Comparison of ENCODE assay signal across 1 cellular context in the genomic region with DNA sequence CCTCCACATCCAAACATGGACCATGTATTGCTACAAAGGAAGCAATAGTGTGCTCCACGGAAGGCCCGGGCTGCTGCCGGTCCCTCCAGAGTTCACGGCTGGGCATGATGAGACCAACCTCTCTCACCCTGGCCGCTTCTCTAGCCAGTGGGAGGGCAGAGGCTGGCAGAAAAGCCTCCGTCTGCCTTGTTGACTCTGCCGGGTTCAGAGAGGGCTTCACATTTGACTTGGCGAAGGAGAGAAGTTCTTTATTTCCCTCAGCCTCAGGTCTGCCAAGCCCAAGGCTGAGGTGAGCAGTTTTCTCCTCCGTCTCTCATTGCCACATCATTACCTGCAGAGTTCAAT.
A peak's percentile ranks its signal among the peaks of the same experiment; 100 is the strongest.
TF ChIP-seq lines count a peak whose summit lies in the region.

No MANE protein-coding gene starts in this region.

TF ChIP-seq in HepG2, 621 proteins besides CTCF, POLR2A, EP300 and RAD21 (continued from another document):
- TF ChIP-seq, protein P1, sequence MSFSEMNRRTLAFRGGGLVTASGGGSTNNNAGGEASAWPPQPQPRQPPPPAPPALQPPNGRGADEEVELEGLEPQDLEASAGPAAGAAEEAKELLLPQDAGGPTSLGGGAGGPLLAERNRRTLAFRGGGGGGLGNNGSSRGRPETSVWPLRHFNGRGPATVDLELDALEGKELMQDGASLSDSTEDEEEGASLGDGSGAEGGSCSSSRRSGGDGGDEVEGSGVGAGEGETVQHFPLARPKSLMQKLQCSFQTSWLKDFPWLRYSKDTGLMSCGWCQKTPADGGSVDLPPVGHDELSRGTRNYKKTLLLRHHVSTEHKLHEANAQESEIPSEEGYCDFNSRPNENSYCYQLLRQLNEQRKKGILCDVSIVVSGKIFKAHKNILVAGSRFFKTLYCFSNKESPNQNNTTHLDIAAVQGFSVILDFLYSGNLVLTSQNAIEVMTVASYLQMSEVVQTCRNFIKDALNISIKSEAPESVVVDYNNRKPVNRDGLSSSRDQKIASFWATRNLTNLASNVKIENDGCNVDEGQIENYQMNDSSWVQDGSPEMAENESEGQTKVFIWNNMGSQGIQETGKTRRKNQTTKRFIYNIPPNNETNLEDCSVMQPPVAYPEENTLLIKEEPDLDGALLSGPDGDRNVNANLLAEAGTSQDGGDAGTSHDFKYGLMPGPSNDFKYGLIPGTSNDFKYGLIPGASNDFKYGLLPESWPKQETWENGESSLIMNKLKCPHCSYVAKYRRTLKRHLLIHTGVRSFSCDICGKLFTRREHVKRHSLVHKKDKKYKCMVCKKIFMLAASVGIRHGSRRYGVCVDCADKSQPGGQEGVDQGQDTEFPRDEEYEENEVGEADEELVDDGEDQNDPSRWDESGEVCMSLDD (CRISPR knock-in tag; IDR thresholded peaks at IDR 0.05; ENCODE audit: borderline replicate concordance), result no peak
- no peak for TF ChIP-seq ZNF367 (CRISPR knock-in tag; IDR thresholded peaks at IDR 0.05; ENCODE audit: borderline replicate concordance)
- TF ChIP-seq ZNF124 (CRISPR knock-in tag; IDR thresholded peaks at IDR 0.05), result no peak
- TF ChIP-seq ZNF678 (CRISPR knock-in tag; IDR thresholded peaks at IDR 0.05), result no peak
- TF ChIP-seq GFI1 (CRISPR knock-in tag; IDR thresholded peaks at IDR 0.05; ENCODE audit: borderline replicate concordance), result no peak
- no peak for TF ChIP-seq SRF (IDR thresholded peaks at IDR 0.05; ENCODE audit: low read depth, low read length)
- no peak for TF ChIP-seq FOXP1 (IDR thresholded peaks at IDR 0.05)
- no peak for TF ChIP-seq FOXP1 (CRISPR knock-in tag; IDR thresholded peaks at IDR 0.05)
- TF ChIP-seq ZKSCAN5 (CRISPR knock-in tag; IDR thresholded peaks at IDR 0.05), result peak; percentile 68; the same call in 1 of the 2 replicates
- no peak for TF ChIP-seq ZFYVE20 (CRISPR knock-in tag; IDR thresholded peaks at IDR 0.05; ENCODE audit: borderline replicate concordance, low read depth)
- no peak for TF ChIP-seq HMG20A (CRISPR knock-in tag; IDR thresholded peaks at IDR 0.05; ENCODE audit: borderline replicate concordance)
- TF ChIP-seq ZC3H13 (CRISPR knock-in tag; IDR thresholded peaks at IDR 0.05), result no peak
- TF ChIP-seq MED13 (CRISPR knock-in tag; IDR thresholded peaks at IDR 0.05), result no peak
- TF ChIP-seq FOXA3 (CRISPR knock-in tag; IDR thresholded peaks at IDR 0.05), result no peak
- TF ChIP-seq, protein P2, sequence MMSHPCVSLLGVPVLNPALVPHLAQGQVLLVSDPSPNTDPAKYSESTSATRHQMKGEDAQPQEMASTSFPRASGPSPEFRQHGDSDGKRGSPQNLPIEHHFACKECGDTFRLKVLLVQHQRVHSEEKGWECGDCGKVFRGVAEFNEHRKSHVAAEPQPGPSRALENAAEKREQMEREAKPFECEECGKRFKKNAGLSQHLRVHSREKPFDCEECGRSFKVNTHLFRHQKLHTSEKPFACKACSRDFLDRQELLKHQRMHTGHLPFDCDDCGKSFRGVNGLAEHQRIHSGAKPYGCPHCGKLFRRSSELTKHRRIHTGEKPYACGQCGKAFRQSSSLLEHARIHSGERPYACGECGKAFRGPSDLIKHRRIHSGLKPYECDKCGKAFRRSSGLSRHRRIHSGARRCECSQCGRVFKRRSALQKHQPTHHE (CRISPR knock-in tag; IDR thresholded peaks at IDR 0.05; ENCODE audit: borderline replicate concordance), result no peak
